Comparison of ENCODE assay signal across 11 cellular contexts in the genomic region with DNA sequence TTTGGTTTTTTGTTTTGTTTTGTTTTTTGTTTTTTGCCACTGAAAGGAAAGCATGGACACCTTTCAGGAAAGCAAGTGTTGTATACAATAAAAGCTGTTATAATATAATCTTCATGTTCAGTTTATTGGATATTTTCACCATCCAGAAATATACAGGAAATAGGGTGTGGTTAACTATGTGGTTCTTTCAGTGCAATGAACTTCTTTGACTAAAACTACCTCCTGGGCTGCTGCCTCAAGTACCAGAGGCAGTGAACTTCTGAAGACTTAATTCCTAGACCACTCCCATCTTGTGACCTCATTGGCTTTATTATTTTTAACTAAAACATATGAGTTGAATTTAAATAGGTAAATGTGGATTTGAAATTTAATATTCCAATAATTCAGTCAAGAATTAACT.
"Had no signal": no experiment of that assay in that cellular context is flagged by ENCODE, and none has a peak within 500 bp of the region (broad histone marks: within the 10 kb centered on the region; RNA-seq: fewer than 3 reads in every experiment).

No MANE protein-coding gene starts in this region.

- H3K9me3 ChIP-seq: gastrocnemius medialis had no signal

- H3K36me3 ChIP-seq: gastrocnemius medialis had no signal

- H3K27ac Mint-ChIP-seq: activated B cell treated with CpG ODN at 0.5 μM for 24 hours, type B pancreatic cell had no signal

- ATAC-seq: gastrocnemius medialis had no signal

- H3K27ac ChIP-seq: gastrocnemius medialis had no signal

- H3K4me3 Mint-ChIP-seq: activated B cell treated with CpG ODN at 0.5 μM for 24 hours; activated CD4-positive, alpha-beta T cell treated with anti-CD3 and anti-CD28 coated beads, Interleukin-2, amount 10 ng/mL, durations not matched to agents 24 days and 14 days; neural crest cell; type B pancreatic cell had no signal

- H3K4me3 ChIP-seq: gastrocnemius medialis had no signal

- H3K27me3 ChIP-seq: gastrocnemius medialis had no signal

- DNase-seq: activated B cell treated with CpG ODN at 0.5 μM for 24 hours; activated CD4-positive, alpha-beta T cell treated with anti-CD3 and anti-CD28 coated beads, Interleukin-2, amount 10 ng/mL, durations not matched to agents 24 days and 14 days; activated CD8-positive, alpha-beta memory T cell treated with anti-CD3 and anti-CD28 coated beads, Interleukin-2, amount 50 U/mL, for 4 hours; cortex of kidney; effector CD8-positive, alpha-beta T cell; gastrocnemius medialis; mesendoderm; stimulated activated CD4-positive, alpha-beta T cell treated with anti-CD3 and anti-CD28 coated beads, Interleukin-12 subunit alpha, Interleukin-12 subunit beta, amount 100 ng/mL, for 4 hours; stimulated activated naive CD4-positive, alpha-beta T cell treated with Interleukin-2 at 50 U/mL for 16 hours had no signal

- H3K27me3 Mint-ChIP-seq: activated B cell treated with CpG ODN at 0.5 μM for 24 hours; activated CD4-positive, alpha-beta T cell treated with anti-CD3 and anti-CD28 coated beads, Interleukin-2, amount 10 ng/mL, durations not matched to agents 24 days and 14 days; type B pancreatic cell had no signal
